In the genomic region with DNA sequence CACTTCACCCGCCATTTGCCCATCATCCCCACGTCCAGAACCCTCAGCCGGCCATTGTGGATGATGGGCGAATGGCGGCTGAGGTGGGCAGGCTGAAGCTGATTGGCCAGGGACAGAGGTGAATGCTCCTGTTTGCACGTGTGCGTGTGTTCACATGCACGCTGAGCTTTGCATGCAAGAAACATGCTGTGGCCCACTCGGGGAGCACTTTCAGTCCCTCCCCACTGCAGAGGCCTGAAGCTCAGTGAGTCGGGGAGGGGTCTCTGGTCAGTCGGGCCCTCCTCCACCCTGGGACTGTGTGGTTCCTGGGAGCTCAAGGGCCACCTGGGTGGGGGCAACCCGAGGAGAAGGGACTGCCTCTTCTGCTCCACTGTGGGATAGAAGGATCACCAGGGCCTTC, we compare ENCODE assay signal across 25 cellular contexts. TPM values are rescaled to one million over a fixed set of nuclear protein-coding genes. Genes with fewer than 3 reads are reported as not detected.
DNase-seq lines count a peak whose midpoint lies in the region; ATAC-seq, FAIRE-seq and TF ChIP-seq lines count a peak whose summit lies in the region.
"Had no signal": no experiment of that assay in that cellular context is flagged by ENCODE, and none has a peak within 500 bp of the region (broad histone marks: within the 10 kb centered on the region; RNA-seq: fewer than 3 reads in every experiment).

No MANE protein-coding gene starts in this region.

- H4K91ac ChIP-seq in neuronal stem cell (ENCODE audit: low read depth, low read length, poor library complexity): no peak overlapping the region

- no peaks in the 10 kb centered on the region for H4K20me1 ChIP-seq in BLaER1 treated with 17β-estradiol and CSF1 and Interleukin-3, amounts not matched to agents 10 nM and 100 nM

- H2BK12ac ChIP-seq in neuronal stem cell (ENCODE audit: low read length): peak overlapping the region; percentile 64

- peak overlapping the region; percentile 17 for H3K18ac ChIP-seq in neuronal stem cell (ENCODE audit: low read length)

- H3K27me3 ChIP-seq in BLaER1 treated with 17β-estradiol and CSF1 and Interleukin-3, amounts not matched to agents 10 nM and 100 nM: no peaks in the 10 kb centered on the region
- H3K27me3 ChIP-seq in neuronal stem cell (ENCODE audit: control insufficient read depth in 3 of 3, insufficient read depth in 3 of 3, low read depth in 1 of 3, low read length in 3 of 3) (peaks cover 0 to 7% (median 0%) of the 10 kb centered on the region in 3 experiments), spleen (replicated peaks in 1 of 7) (peaks cover 0 to 14% (median 0%) of the 10 kb centered on the region in 7 donors)
- H3K27me3 ChIP-seq: BE2C had no signal

- no peak overlapping the region for H2BK120ac ChIP-seq in neuronal stem cell (ENCODE audit: low read depth, low read length)

- H3K23ac ChIP-seq in neuronal stem cell (ENCODE audit: low read depth, low read length, poor library complexity): no peak overlapping the region

- ATAC-seq in HG03025 (IDR thresholded peaks at IDR 0.05; ENCODE audit: low FRiP score, unreplicated experiment) (no peak), left cardiac atrium (no peak)
- ATAC-seq: A549; CD8-positive, alpha-beta T cell had no signal

- TF ChIP-seq CTCF in kidney (IDR thresholded peaks at IDR 0.05; ENCODE audit: borderline replicate concordance, extremely low read depth, insufficient read depth): no peak
- TF ChIP-seq CTCF in spleen (IDR thresholded peaks at IDR 0.05 in 8 of 11, conservative IDR thresholded peaks at IDR 0.05 in 3 of 11): no peak
- TF ChIP-seq CTCF in GM10266 (IDR thresholded peaks at IDR 0.05; ENCODE audit: control insufficient read depth, insufficient read depth, low read depth, missing control alignments): no peak

- FAIRE-seq in kidney (lab: Jason Lieb, UNC): no peak
- FAIRE-seq: A549, G401.6, GM12891, GM18507, H54 had no signal

- peak overlapping the region; percentile 39 for H2AK5ac ChIP-seq in neuronal stem cell (ENCODE audit: low read depth, low read length)

- H3K27ac ChIP-seq in BLaER1 treated with 17β-estradiol and CSF1 and Interleukin-3, amounts not matched to agents 10 nM and 100 nM: no peak overlapping the region; a peak in 1 of 22 replicates
- no peak overlapping the region for H3K27ac ChIP-seq in kidney (ENCODE audit: low read depth in 2 of 2, low read length in 2 of 2)
- no peak overlapping the region for H3K27ac ChIP-seq in neuronal stem cell (replicated peaks; ENCODE audit: low read length)
- H3K27ac ChIP-seq in spleen: no peak overlapping the region
- H3K27ac ChIP-seq: A549, C4-2B had no signal

- H3K36me3 ChIP-seq in BLaER1 treated with 17β-estradiol and CSF1 and Interleukin-3, amounts not matched to agents 10 nM and 100 nM: no peaks in the 10 kb centered on the region
- H3K36me3 ChIP-seq in kidney (ENCODE audit: control insufficient read depth in 1 of 2, insufficient read depth in 2 of 2, low read length in 2 of 2) (no peaks in the 10 kb centered on the region), neuronal stem cell (replicated peaks in 1 of 2; ENCODE audit: control insufficient read depth in 2 of 2, insufficient read depth in 2 of 2, low read length in 2 of 2) (no peaks in the 10 kb centered on the region), spleen (no peaks in the 10 kb centered on the region)
- H3K36me3 ChIP-seq: BE2C, HAP-1 had no signal

- TF ChIP-seq POLR2A in spleen (IDR thresholded peaks at IDR 0.05): no peak

- no peaks in the 10 kb centered on the region for H3K9me3 ChIP-seq in BLaER1 treated with 17β-estradiol and CSF1 and Interleukin-3, amounts not matched to agents 10 nM and 100 nM (replicated peaks in 1 of 11)
- no peaks in the 10 kb centered on the region for H3K9me3 ChIP-seq in kidney (ENCODE audit: control insufficient read depth in 1 of 2, low read length in 2 of 2)
- H3K9me3 ChIP-seq in neuronal stem cell (replicated peaks in 1 of 2; ENCODE audit: control insufficient read depth in 2 of 2, insufficient read depth in 1 of 2, low read depth in 1 of 2, low read length in 2 of 2): peaks cover 0 to 1% of the 10 kb centered on the region in 2 donors
- no peaks in the 10 kb centered on the region for H3K9me3 ChIP-seq in spleen
- H3K9me3 ChIP-seq: A549, BE2C, HAP-1 had no signal

- no peaks in the 10 kb centered on the region for H3K79me1 ChIP-seq in neuronal stem cell (ENCODE audit: low read depth, low read length)

- DNase-seq in kidney (peak; percentile 45), neuronal stem cell (ENCODE audit: low spot score) (no peak), spleen (peak; percentile 63), left cardiac atrium (no peak), GM10266 (ENCODE audit: extremely low spot score) (no peak)
- DNase-seq: 8988T; ACHN; AML-193; BE2C; Caco-2; CD4-positive, CD25-positive, alpha-beta regulatory T cell; CD8-positive, alpha-beta T cell; DMS153; DND-41; GOT3; HFFc6 had no signal

- H2AFZ ChIP-seq in neuronal stem cell (ENCODE audit: low read length): no peak overlapping the region

- H2BK15ac ChIP-seq in neuronal stem cell (ENCODE audit: low read length): no peak overlapping the region

- H3K4ac ChIP-seq in neuronal stem cell (ENCODE audit: low read length): no peak overlapping the region

- H3K4me1 ChIP-seq in BLaER1 treated with 17β-estradiol and CSF1 and Interleukin-3, amounts not matched to agents 10 nM and 100 nM: peaks cover 74 to 100% (median 89%) of the 10 kb centered on the region in 10 experiments
- peaks cover 3 to 5% of the 10 kb centered on the region in 2 donors for H3K4me1 ChIP-seq in kidney (ENCODE audit: control insufficient read depth in 1 of 2, insufficient read depth in 1 of 2, low read depth in 1 of 2, low read length in 2 of 2)
- H3K4me1 ChIP-seq in neuronal stem cell (ENCODE audit: control insufficient read depth in 2 of 2, insufficient read depth in 1 of 2, low read depth in 1 of 2, low read length in 2 of 2): peaks cover 5 to 33% of the 10 kb centered on the region in 2 donors
- H3K4me1 ChIP-seq in spleen: peaks cover 0 to 64% (median 25%) of the 10 kb centered on the region in 6 donors

- H3K9ac ChIP-seq in BLaER1 treated with 17β-estradiol and CSF1 and Interleukin-3, amounts not matched to agents 10 nM and 100 nM: peak overlapping the region in 1 of 11 experiments; percentile 24; a peak in 1 of 22 replicates
- H3K9ac ChIP-seq in kidney (ENCODE audit: low read length in 2 of 2) (no peak overlapping the region), neuronal stem cell (ENCODE audit: low read depth, low read length, poor library complexity) (no peak overlapping the region)

- H4K8ac ChIP-seq in neuronal stem cell (ENCODE audit: low read depth, low read length): no peak overlapping the region

- H3K4me2 ChIP-seq in BLaER1 treated with 17β-estradiol and CSF1 and Interleukin-3, amounts not matched to agents 10 nM and 100 nM: peak overlapping the region; percentile 16 to 96 (median 72); a peak in 18 of 22 replicates
- no peak overlapping the region for H3K4me2 ChIP-seq in neuronal stem cell (ENCODE audit: insufficient read depth, low read length, poor library complexity, severe bottlenecking)
- H3K4me2 ChIP-seq: A549 had no signal

- H3K4me3 ChIP-seq in BLaER1 treated with 17β-estradiol and CSF1 and Interleukin-3, amounts not matched to agents 10 nM and 100 nM: no peak overlapping the region
- H3K4me3 ChIP-seq in kidney (ENCODE audit: low read length in 2 of 2) (no peak overlapping the region), neuronal stem cell (ENCODE audit: low read length in 2 of 2) (no peak overlapping the region), spleen (no peak overlapping the region)
- H3K4me3 ChIP-seq: A549, HAP-1 had no signal

- WGBS in neuronal stem cell (ENCODE audit: extremely low coverage in 2 of 2, insufficient read length in 2 of 2, insufficient replicate concordance in 1 of 2), 2 donors: no CpG with 5 or more reads among the region's 12 CpGs
- 88 to 95% (median 93%) methylated on average over 12 of the region's 12 CpGs for WGBS in spleen, 5 donors

- no peak overlapping the region for H2BK5ac ChIP-seq in neuronal stem cell (ENCODE audit: low read length)

- no peak overlapping the region for H3K14ac ChIP-seq in neuronal stem cell (ENCODE audit: low read length)

- intact Hi-C loops in kidney (cut with DNase I) (no loop called here), spleen (cut with DNase I; ENCODE audit: low total_unique reads) (no loop called here), left cardiac atrium (cut with DNase I) (no loop called here)

RNA-seq across cellular contexts. Expression of a gene that starts 24.9 kb away (rescaled TPM):
- total RNA-seq in kidney: 7.1 TPM
- 6.6 TPM for polyA plus RNA-seq in kidney (ENCODE audit: insufficient read depth, low read depth, low replicate concordance)
- 0.78 TPM for polyA plus RNA-seq in neuronal stem cell (2013, experiment 1 of 2)
- polyA plus RNA-seq in neuronal stem cell (2013, experiment 2 of 2): 0.96 TPM
- total RNA-seq in spleen: 10 to 100 TPM; 15.5 to 27.7 (median 18.3) TPM
- 10 to 100 TPM in 1 of 3 donors, 1 to 10 TPM in 2; 7.4 to 19.8 (median 9.1) TPM for polyA plus RNA-seq in spleen
- 10 to 100 TPM; 21.0 to 41.8 TPM for total RNA-seq in left cardiac atrium

RNA-seq across cellular contexts. Expression of a gene that starts 51.8 kb away (rescaled TPM):
- total RNA-seq in kidney (not detected), spleen (under 1 TPM in 2 of 7 donors, not detected in 5; 0.32 to 0.37 TPM), left cardiac atrium (1 to 10 TPM in 1 of 2 donors, under 1 TPM in 1; 0.58 to 4.0 TPM)
- polyA plus RNA-seq in kidney (ENCODE audit: insufficient read depth, low read depth, low replicate concordance) (0.41 TPM), spleen (under 1 TPM in 2 of 3 donors, not detected in 1; 0.06 to 0.07 TPM)
- 1.1 TPM for polyA plus RNA-seq in neuronal stem cell (2013, experiment 1 of 2)
- 0.97 TPM for polyA plus RNA-seq in neuronal stem cell (2013, experiment 2 of 2)
- total RNA-seq: Caco-2; CD4-positive, CD25-positive, alpha-beta regulatory T cell; CD8-positive, alpha-beta T cell; HFFc6 had no signal

Comparison
In these comparisons a context has a peak if more than half of its experiments do, and no peak if none do; other contexts are left out.
1. DNase-seq: peak in kidney (single experiment) and spleen (single experiment); none in neuronal stem cell (single experiment), left cardiac atrium (single experiment) and GM10266 (single experiment).